In the genomic region with DNA sequence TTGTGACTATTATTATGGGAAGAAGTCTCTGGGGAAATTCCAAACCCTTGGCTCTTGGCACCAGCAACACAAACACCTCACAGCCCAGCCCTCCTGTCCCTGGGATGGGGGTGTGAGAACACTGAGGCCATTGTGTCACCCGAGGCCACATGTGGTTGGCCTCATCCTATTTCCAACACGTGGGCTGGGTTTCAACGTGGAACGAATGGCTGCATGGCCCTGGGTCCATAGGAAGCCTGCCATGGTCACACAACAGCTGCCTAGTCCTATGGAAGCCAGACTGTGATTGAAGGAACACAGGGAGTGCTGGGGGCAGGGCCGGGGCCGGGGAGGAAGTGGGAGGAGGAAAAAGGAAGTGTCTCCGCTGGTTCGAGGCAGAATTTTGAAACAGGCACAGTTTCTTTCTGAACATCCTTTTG, we compare ENCODE assay signal across 1 cellular context.
TF ChIP-seq lines count a peak whose summit lies in the region.

No MANE protein-coding gene starts in this region.

TF ChIP-seq in K562, 482 proteins besides CTCF, POLR2A, EP300 and RAD21 (continued from another document):
- TF ChIP-seq, protein P1, sequence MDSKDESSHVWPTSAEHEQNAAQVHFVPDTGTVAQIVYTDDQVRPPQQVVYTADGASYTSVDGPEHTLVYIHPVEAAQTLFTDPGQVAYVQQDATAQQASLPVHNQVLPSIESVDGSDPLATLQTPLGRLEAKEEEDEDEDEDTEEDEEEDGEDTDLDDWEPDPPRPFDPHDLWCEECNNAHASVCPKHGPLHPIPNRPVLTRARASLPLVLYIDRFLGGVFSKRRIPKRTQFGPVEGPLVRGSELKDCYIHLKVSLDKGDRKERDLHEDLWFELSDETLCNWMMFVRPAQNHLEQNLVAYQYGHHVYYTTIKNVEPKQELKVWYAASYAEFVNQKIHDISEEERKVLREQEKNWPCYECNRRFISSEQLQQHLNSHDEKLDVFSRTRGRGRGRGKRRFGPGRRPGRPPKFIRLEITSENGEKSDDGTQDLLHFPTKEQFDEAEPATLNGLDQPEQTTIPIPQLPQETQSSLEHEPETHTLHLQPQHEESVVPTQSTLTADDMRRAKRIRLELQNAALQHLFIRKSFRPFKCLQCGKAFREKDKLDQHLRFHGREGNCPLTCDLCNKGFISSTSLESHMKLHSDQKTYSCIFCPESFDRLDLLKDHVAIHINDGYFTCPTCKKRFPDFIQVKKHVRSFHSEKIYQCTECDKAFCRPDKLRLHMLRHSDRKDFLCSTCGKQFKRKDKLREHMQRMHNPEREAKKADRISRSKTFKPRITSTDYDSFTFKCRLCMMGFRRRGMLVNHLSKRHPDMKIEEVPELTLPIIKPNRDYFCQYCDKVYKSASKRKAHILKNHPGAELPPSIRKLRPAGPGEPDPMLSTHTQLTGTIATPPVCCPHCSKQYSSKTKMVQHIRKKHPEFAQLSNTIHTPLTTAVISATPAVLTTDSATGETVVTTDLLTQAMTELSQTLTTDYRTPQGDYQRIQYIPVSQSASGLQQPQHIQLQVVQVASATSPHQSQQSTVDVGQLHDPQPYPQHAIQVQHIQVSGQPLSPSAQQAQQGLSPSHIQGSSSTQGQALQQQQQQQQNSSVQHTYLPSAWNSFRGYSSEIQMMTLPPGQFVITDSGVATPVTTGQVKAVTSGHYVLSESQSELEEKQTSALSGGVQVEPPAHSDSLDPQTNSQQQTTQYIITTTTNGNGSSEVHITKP (IDR thresholded peaks at IDR 0.05; ENCODE audit: partially characterized antibody): peak; percentile 22
- TF ChIP-seq SPI1 (IDR thresholded peaks at IDR 0.05; ENCODE audit: borderline replicate concordance, low read depth, low read length): peak; percentile 91
- TF ChIP-seq GABPB1 (CRISPR knock-in tag; IDR thresholded peaks at IDR 0.05): 0 out of 2 replicates have a peak, but pooled peaks have one; percentile 38
